Comparison of ENCODE assay signal across 22 cellular contexts in genomic region chr12:124623344-124623885, GRCh38. TPM values are rescaled to one million over a fixed set of nuclear protein-coding genes. Genes with fewer than 3 reads are reported as not detected.
DNase-seq lines count a peak whose midpoint lies in the region; ATAC-seq and TF ChIP-seq lines count a peak whose summit lies in the region.
"Had no signal": no experiment of that assay in that cellular context is flagged by ENCODE, and none has a peak within 500 bp of the region (broad histone marks: within the 10 kb centered on the region; RNA-seq: fewer than 3 reads in every experiment).

No MANE protein-coding gene starts in this region.

- H4K20me1 ChIP-seq in PC-3 (ENCODE audit: low read length): no peaks in the 10 kb centered on the region
- H4K20me1 ChIP-seq: BLaER1 had no signal

- H3K9me3 ChIP-seq in left ventricle myocardium inferior (replicated peaks): peaks cover 6% of the 10 kb centered on the region
- no peaks in the 10 kb centered on the region for H3K9me3 ChIP-seq in right atrium auricular region
- no peaks in the 10 kb centered on the region for H3K9me3 ChIP-seq in PC-3 (ENCODE audit: low read length)
- H3K9me3 ChIP-seq: BLaER1 had no signal

- H3K79me2 ChIP-seq in PC-3 (ENCODE audit: low read length): no peaks in the 10 kb centered on the region

- no peak overlapping the region for H2AFZ ChIP-seq in PC-3 (ENCODE audit: low read length)

- H3K9ac ChIP-seq in PC-3 (ENCODE audit: low read length): no peak overlapping the region
- H3K9ac ChIP-seq: BLaER1 had no signal

- H3K36me3 ChIP-seq in left ventricle myocardium inferior (no peaks in the 10 kb centered on the region), right atrium auricular region (no peaks in the 10 kb centered on the region), PC-3 (ENCODE audit: low read depth, low read length) (no peaks in the 10 kb centered on the region)
- H3K36me3 ChIP-seq: BLaER1 had no signal

- H3K27me3 Mint-ChIP-seq in activated CD4-positive, alpha-beta T cell treated with anti-CD3 and anti-CD28 coated beads for 36 hours: no peaks in the 10 kb centered on the region
- no peaks in the 10 kb centered on the region for H3K27me3 Mint-ChIP-seq in activated naive CD4-positive, alpha-beta T cell treated with anti-CD3 and anti-CD28 coated beads for 36 hours (ENCODE audit: low read depth)
- H3K27me3 Mint-ChIP-seq: CD4-positive, alpha-beta memory T cell; T-cell had no signal

- H3K27ac Mint-ChIP-seq in activated CD4-positive, alpha-beta T cell treated with anti-CD3 and anti-CD28 coated beads for 36 hours: no peak overlapping the region
- H3K27ac Mint-ChIP-seq in activated naive CD4-positive, alpha-beta T cell treated with anti-CD3 and anti-CD28 coated beads for 36 hours: no peak overlapping the region
- H3K27ac Mint-ChIP-seq: CD4-positive, alpha-beta memory T cell; T-cell had no signal

- no peaks in the 10 kb centered on the region for H3K4me1 Mint-ChIP-seq in activated CD4-positive, alpha-beta T cell treated with anti-CD3 and anti-CD28 coated beads for 36 hours
- no peaks in the 10 kb centered on the region for H3K4me1 Mint-ChIP-seq in activated naive CD4-positive, alpha-beta T cell treated with anti-CD3 and anti-CD28 coated beads for 36 hours (ENCODE audit: low read depth)

- H3K36me3 Mint-ChIP-seq in activated CD4-positive, alpha-beta T cell treated with anti-CD3 and anti-CD28 coated beads for 36 hours (ENCODE audit: low read depth): no peaks in the 10 kb centered on the region
- no peaks in the 10 kb centered on the region for H3K36me3 Mint-ChIP-seq in activated naive CD4-positive, alpha-beta T cell treated with anti-CD3 and anti-CD28 coated beads for 36 hours (ENCODE audit: low read depth)
- H3K36me3 Mint-ChIP-seq: CD4-positive, alpha-beta memory T cell; T-cell had no signal

- H3K4me3 ChIP-seq in left ventricle myocardium inferior (no peak overlapping the region), right atrium auricular region (no peak overlapping the region), PC-3 (ENCODE audit: low read length) (no peak overlapping the region), fibroblast of mammary gland (ENCODE audit: control insufficient read depth, low read depth, low read length) (no peak overlapping the region)
- H3K4me3 ChIP-seq: BLaER1, SK-N-MC had no signal

- no peaks in the 10 kb centered on the region for H3K9me2 ChIP-seq in PC-3 (replicated peaks; ENCODE audit: low read length)

- H3F3A ChIP-seq in PC-3 (ENCODE audit: low read length, unreplicated experiment): no peaks in the 10 kb centered on the region

- peak; percentile 52 for ATAC-seq in PC-3
- no peak for ATAC-seq in activated CD4-positive, alpha-beta T cell treated with anti-CD3 and anti-CD28 coated beads for 36 hours
- ATAC-seq: T-cell had no signal

- DNase-seq in left ventricle myocardium inferior: no peak
- no peak for DNase-seq in right atrium auricular region (ENCODE audit: low spot score)
- peak; percentile 58 for DNase-seq in PC-3
- peak; percentile 36 for DNase-seq in fibroblast of mammary gland (ENCODE audit: low read depth)
- no peak for DNase-seq in activated CD4-positive, alpha-beta T cell treated with anti-CD3 and anti-CD28 coated beads for 36 hours
- DNase-seq in activated naive CD4-positive, alpha-beta T cell treated with anti-CD3 and anti-CD28 coated beads for 36 hours: no peak
- no peak for DNase-seq in NCI-H510A (lab: John Stamatoyannopoulos, UW)
- DNase-seq: CD4-positive, alpha-beta memory T cell; COR-L47; DMS79; EL; GF-D8; Karpas-422; NCI-H1105 treated with DMSO at 0.1 percent for 48 hours; NCI-H146; NCI-H1930; NCI-H2107; NCI-H526 treated with DMSO at 0.1 percent for 48 hours; SIG-M5; T-cell had no signal

- H3K9me3 Mint-ChIP-seq in activated CD4-positive, alpha-beta T cell treated with anti-CD3 and anti-CD28 coated beads for 36 hours (ENCODE audit: low read depth): no peaks in the 10 kb centered on the region
- H3K9me3 Mint-ChIP-seq in activated naive CD4-positive, alpha-beta T cell treated with anti-CD3 and anti-CD28 coated beads for 36 hours: peaks cover 1% of the 10 kb centered on the region
- H3K9me3 Mint-ChIP-seq: T-cell had no signal

- peak overlapping the region; percentile 3 for H3K27ac ChIP-seq in left ventricle myocardium inferior (replicated peaks)
- H3K27ac ChIP-seq in right atrium auricular region: no peak overlapping the region
- H3K27ac ChIP-seq in PC-3 (ENCODE audit: low read length): no peak overlapping the region
- H3K27ac ChIP-seq: BLaER1, SK-N-MC had no signal

- H3K4me3 Mint-ChIP-seq in activated CD4-positive, alpha-beta T cell treated with anti-CD3 and anti-CD28 coated beads for 36 hours: no peak overlapping the region
- H3K4me3 Mint-ChIP-seq in activated naive CD4-positive, alpha-beta T cell treated with anti-CD3 and anti-CD28 coated beads for 36 hours: no peak overlapping the region
- H3K4me3 Mint-ChIP-seq: CD4-positive, alpha-beta memory T cell; T-cell had no signal

- no peak for TF ChIP-seq CTCF in left ventricle myocardium inferior (IDR thresholded peaks at IDR 0.05; ENCODE audit: borderline replicate concordance)
- TF ChIP-seq CTCF in right atrium auricular region (IDR thresholded peaks at IDR 0.05): no peak
- no peak for TF ChIP-seq CTCF in PC-3 (conservative IDR thresholded peaks at IDR 0.05; ENCODE audit: low read depth, low read length)
- TF ChIP-seq CTCF in fibroblast of mammary gland (conservative IDR thresholded peaks at IDR 0.05; ENCODE audit: control insufficient read depth, insufficient read depth, low read depth, low read length): no peak

- CTCF ChIA-PET in PC-3 (lab: Charles Lee): no interaction called here
- CTCF ChIA-PET in activated CD4-positive, alpha-beta T cell treated with anti-CD3 and anti-CD28 coated beads for 36 hours (lab: Charles Lee): no interaction called here
- CTCF ChIA-PET in activated naive CD4-positive, alpha-beta T cell treated with anti-CD3 and anti-CD28 coated beads for 36 hours (lab: Charles Lee): no interaction called here

- no TSS peak for BruUV-seq in PC-3 (replicated peaks; lab: Mats Ljungman, UMichigan)

- POLR2A ChIA-PET in PC-3 (lab: Charles Lee; ENCODE audit: unreplicated experiment): no interaction called here
- POLR2A ChIA-PET in activated CD4-positive, alpha-beta T cell treated with anti-CD3 and anti-CD28 coated beads for 36 hours (lab: Charles Lee): no interaction called here

- H3K4me2 ChIP-seq in PC-3 (ENCODE audit: low read length): no peak overlapping the region
- H3K4me2 ChIP-seq: BLaER1 had no signal

- intact Hi-C loops in left ventricle myocardium inferior (cut with micrococcal nuclease) (no loop called here), PC-3 (cut with micrococcal nuclease) (no loop called here)
- intact Hi-C loops in activated CD4-positive, alpha-beta T cell treated with anti-CD3 and anti-CD28 coated beads for 36 hours (cut with DNase I, micrococcal nuclease): no loop called here
- intact Hi-C loops in activated naive CD4-positive, alpha-beta T cell treated with anti-CD3 and anti-CD28 coated beads for 36 hours (cut with micrococcal nuclease): no loop called here

- no peaks in the 10 kb centered on the region for H3K27me3 ChIP-seq in left ventricle myocardium inferior (ENCODE audit: low read depth)
- H3K27me3 ChIP-seq in right atrium auricular region: no peaks in the 10 kb centered on the region
- H3K27me3 ChIP-seq in PC-3 (ENCODE audit: low read length): no peaks in the 10 kb centered on the region
- H3K27me3 ChIP-seq: BLaER1 had no signal

- H3K4me1 ChIP-seq in left ventricle myocardium inferior (peaks cover 60% of the 10 kb centered on the region), right atrium auricular region (peaks cover 0 to 36% of the 10 kb centered on the region in 2 donors), PC-3 (ENCODE audit: insufficient read depth, low read length) (peaks cover 21% of the 10 kb centered on the region)

RNA-seq across cellular contexts. Expression of gene NCOR2, which starts 56.0 kb away (rescaled TPM):
- total RNA-seq in left ventricle myocardium inferior (152 TPM), right atrium auricular region (100 to 1,000 TPM in 1 of 2 donors, 10 to 100 TPM in 1; 62.9 to 104 TPM), PC-3 (2014; rRNA removed) (117 and 218 TPM in 2 replicates)
- 100 to 1,000 TPM; 103 to 115 TPM for total RNA-seq in activated CD4-positive, alpha-beta T cell treated with anti-CD3 and anti-CD28 coated beads for 36 hours
- total RNA-seq in activated naive CD4-positive, alpha-beta T cell treated with anti-CD3 and anti-CD28 coated beads for 36 hours: 100 to 1,000 TPM; 102 TPM

Comparison
In these comparisons a context has a peak if more than half of its experiments do, and no peak if none do; other contexts are left out.
1. DNase-seq: peak in PC-3 (single experiment) and fibroblast of mammary gland (single experiment); none in left ventricle myocardium inferior (single experiment), right atrium auricular region (single experiment), activated CD4-positive, alpha-beta T cell treated with anti-CD3 and anti-CD28 coated beads for 36 hours (single experiment), activated naive CD4-positive, alpha-beta T cell treated with anti-CD3 and anti-CD28 coated beads for 36 hours (single experiment) and NCI-H510A (single experiment).